ENCODE assay signal across 8 cellular contexts in genomic region chr1:25895365-25895990, GRCh38. TPM values are rescaled to one million over a fixed set of nuclear protein-coding genes. Genes with fewer than 3 reads are reported as not detected.
DNase-seq lines count a peak whose midpoint lies in the region; ATAC-seq, FAIRE-seq and TF ChIP-seq lines count a peak whose summit lies in the region.

No MANE protein-coding gene starts in this region.

- H2AFZ ChIP-seq in HepG2 (ENCODE audit: low read length) = no peak overlapping the region

- no peaks in the 10 kb centered on the region for H3K9me3 Mint-ChIP-seq in activated CD4-positive, alpha-beta T cell treated with anti-CD3 and anti-CD28 coated beads, Interleukin-2, amount 10 ng/mL, durations not matched to agents 7 days and 5 days

- peaks cover 32% of the 10 kb centered on the region for H3K36me3 Mint-ChIP-seq in activated CD4-positive, alpha-beta T cell treated with anti-CD3 and anti-CD28 coated beads, Interleukin-2, amount 10 ng/mL, durations not matched to agents 7 days and 5 days (ENCODE audit: low read depth)

- POLR2A ChIA-PET in activated CD4-positive, alpha-beta T cell treated with anti-CD3 and anti-CD28 coated beads, Interleukin-2, amount 10 ng/mL, durations not matched to agents 7 days and 5 days (lab: Charles Lee) = interaction anchor here (0.6 to 1.8 kb wide), 4 partner anchors 9 to 311 kb away, joined by 3 to 10 read pairs (median 5); partner anchors contain the start of gene PAFAH2
- POLR2A ChIA-PET in HepG2 (lab: Yijun Ruan, JAX) = interaction anchor here (0.5 to 2.1 kb wide), 6 partner anchors 9 to 102 kb away, joined by 3 to 25 read pairs (median 4); partner anchors contain the start of genes PAFAH2 and PAQR7

- TF ChIP-seq POLR2A in HepG2 (IDR thresholded peaks at IDR 0.05; ENCODE audit: insufficient read depth in 1 of 2, low read depth in 2 of 2, low read length in 2 of 2) = no peak

- in situ Hi-C loops in HepG2 (cut with HindIII; ENCODE audit: extremely low pct_ligation_motif_present, low pct_unique_long_range_greater_than_20kb) = loop anchor here (5.0 to 10.0 kb wide), 2 partner anchors 102 to 269 kb away; partner anchors contain the start of genes C1orf232, PAFAH2 and ZNF593

- peak overlapping the region in 4 of 11 experiments; percentile 20 to 75 (median 70); a peak in 6 of 22 replicates for H3K4me2 ChIP-seq in BLaER1 treated with 17β-estradiol and CSF1 and Interleukin-3, amounts not matched to agents 10 nM and 100 nM
- no peak overlapping the region for H3K4me2 ChIP-seq in HepG2 (ENCODE audit: low read depth, low read length)

- peaks cover 14 to 60% (median 35%) of the 10 kb centered on the region in 10 experiments; a peak in 19 of 20 replicates for H3K4me1 ChIP-seq in BLaER1 treated with 17β-estradiol and CSF1 and Interleukin-3, amounts not matched to agents 10 nM and 100 nM
- peaks cover 28% of the 10 kb centered on the region for H3K4me1 ChIP-seq in HepG2 (ENCODE audit: insufficient read depth, low read length)

- peak overlapping the region in 7 of 11 experiments; percentile 2 to 47 (median 37); a peak in 7 of 22 replicates for H3K9ac ChIP-seq in BLaER1 treated with 17β-estradiol and CSF1 and Interleukin-3, amounts not matched to agents 10 nM and 100 nM
- H3K9ac ChIP-seq in HepG2 (ENCODE audit: insufficient read depth, low read depth, low read length) = no peak overlapping the region

- no peaks in the 10 kb centered on the region for H3K9me3 ChIP-seq in BLaER1 treated with 17β-estradiol and CSF1 and Interleukin-3, amounts not matched to agents 10 nM and 100 nM (replicated peaks in 1 of 11)
- H3K9me3 ChIP-seq in HepG2 (ENCODE audit: low read length) = no peaks in the 10 kb centered on the region

- intact Hi-C loops in HepG2 (cut with micrococcal nuclease; ENCODE audit: unreplicated experiment) = loop anchor here (1.0 kb wide), 3 partner anchors 10 to 103 kb away; partner anchors contain the start of gene PAFAH2

- peaks cover 0 to 49% (median 31%) of the 10 kb centered on the region in 11 experiments; a peak in 15 of 22 replicates for H4K20me1 ChIP-seq in BLaER1 treated with 17β-estradiol and CSF1 and Interleukin-3, amounts not matched to agents 10 nM and 100 nM
- no peaks in the 10 kb centered on the region for H4K20me1 ChIP-seq in HepG2 (ENCODE audit: insufficient read depth, low read length)

- CTCF ChIA-PET in activated CD4-positive, alpha-beta T cell treated with anti-CD3 and anti-CD28 coated beads, Interleukin-2, amount 10 ng/mL, durations not matched to agents 7 days and 5 days (lab: Charles Lee) = interaction anchor here (0.5 to 9.8 kb wide), 39 partner anchors 10 to 508 kb away, joined by 3 to 154 read pairs (median 5); partner anchors contain the start of genes C1orf232, PAFAH2, PAQR7 and STMN1
- CTCF ChIA-PET in HepG2 (lab: Yijun Ruan, JAX; ENCODE audit: low intra/inter-chr PET ratio, low total read pairs) = interaction anchor here (0.7 to 2.2 kb wide), 6 partner anchors 36 to 141 kb away, joined by 3 to 40 read pairs (median 4); partner anchors contain the start of genes AUNIP and PAFAH2

- H3K27ac ChIP-seq in BLaER1 treated with 17β-estradiol and CSF1 and Interleukin-3, amounts not matched to agents 10 nM and 100 nM = peak overlapping the region in 8 of 11 experiments; percentile 1 to 54 (median 29); a peak in 7 of 22 replicates
- H3K27ac ChIP-seq in cingulate gyrus (ENCODE audit: low read depth, low read length) (peak overlapping the region; percentile 98), HepG2 (ENCODE audit: extremely low read length, insufficient read depth, low read length) (no peak overlapping the region)

- no peak for TF ChIP-seq EP300 in HepG2 (IDR thresholded peaks at IDR 0.05; ENCODE audit: low read depth in 2 of 2, low read length in 2 of 2)
- TF ChIP-seq EP300 in HepG2 (CRISPR knock-in tag; IDR thresholded peaks at IDR 0.05; ENCODE audit: borderline replicate concordance) = 0 out of 2 replicates have a peak, but pooled peaks have one; percentile 31

- TF ChIP-seq CTCF in HepG2 (CRISPR knock-in tag; IDR thresholded peaks at IDR 0.05) = peak; percentile 96

- peak overlapping the region; percentile 76 for H3K27ac Mint-ChIP-seq in activated CD4-positive, alpha-beta T cell treated with anti-CD3 and anti-CD28 coated beads, Interleukin-2, amount 10 ng/mL, durations not matched to agents 7 days and 5 days

- H3K36me3 ChIP-seq in BLaER1 treated with 17β-estradiol and CSF1 and Interleukin-3, amounts not matched to agents 10 nM and 100 nM = peaks cover 14 to 84% (median 69%) of the 10 kb centered on the region in 11 experiments
- H3K36me3 ChIP-seq in HepG2 (replicated peaks in 1 of 2; ENCODE audit: control insufficient read depth in 1 of 2, insufficient read depth in 2 of 2, low read length in 2 of 2) = peaks cover 0 to 24% of the 10 kb centered on the region in 2 experiments

- H3K79me2 ChIP-seq in HepG2 (ENCODE audit: insufficient read depth, low read length) = peaks cover 3% of the 10 kb centered on the region

- DNase-seq in HK-2 (ENCODE audit: unreplicated experiment) (peak; percentile 91), NCI-H774 (lab: John Stamatoyannopoulos, UW) (peak; percentile 34), HepG2 (ENCODE audit: low spot score) (peak; percentile 75)
- DNase-seq in activated CD4-positive, alpha-beta T cell treated with anti-CD3 and anti-CD28 coated beads, Interleukin-2, amount 10 ng/mL, durations not matched to agents 7 days and 5 days = peak; percentile 92
- DNase-seq in stimulated activated CD4-positive, alpha-beta T cell treated with anti-CD3 and anti-CD28 coated beads, Interleukin-4, amount 100 ng/mL, for 24 hours = peak; percentile 91

- H3K4me3 ChIP-seq in BLaER1 treated with 17β-estradiol and CSF1 and Interleukin-3, amounts not matched to agents 10 nM and 100 nM = no peak overlapping the region
- H3K4me3 ChIP-seq in HepG2 (replicated peaks in 1 of 3; ENCODE audit: insufficient read depth in 1 of 3, low read depth in 2 of 3, low read length in 3 of 3) = no peak overlapping the region

- H3K27me3 ChIP-seq in BLaER1 treated with 17β-estradiol and CSF1 and Interleukin-3, amounts not matched to agents 10 nM and 100 nM = no peaks in the 10 kb centered on the region
- H3K27me3 ChIP-seq in HepG2 (ENCODE audit: control insufficient read depth in 1 of 2, insufficient read depth in 2 of 2, low read length in 2 of 2) = no peaks in the 10 kb centered on the region

- 31% methylated on average over 6 of the region's 12 CpGs for WGBS in HepG2 (ENCODE audit: low lambda C conversion rate)

- peaks cover 26% of the 10 kb centered on the region for H3K4me1 Mint-ChIP-seq in activated CD4-positive, alpha-beta T cell treated with anti-CD3 and anti-CD28 coated beads, Interleukin-2, amount 10 ng/mL, durations not matched to agents 7 days and 5 days

- peak; percentile 93 for FAIRE-seq in HepG2 (lab: Jason Lieb, UNC)

- peak; percentile 98 for TF ChIP-seq RAD21 in HepG2 (CRISPR knock-in tag; IDR thresholded peaks at IDR 0.05)

- BruUV-seq in HepG2 (replicated peaks; lab: Mats Ljungman, UMichigan) = no TSS peak

- no peak overlapping the region for H3K4me3 Mint-ChIP-seq in activated CD4-positive, alpha-beta T cell treated with anti-CD3 and anti-CD28 coated beads, Interleukin-2, amount 10 ng/mL, durations not matched to agents 7 days and 5 days

- ATAC-seq in GM19395 (IDR thresholded peaks at IDR 0.05; ENCODE audit: unreplicated experiment) = peak; percentile 90
- ATAC-seq in HepG2 = peak; percentile 92

- no peaks in the 10 kb centered on the region for H3K27me3 Mint-ChIP-seq in activated CD4-positive, alpha-beta T cell treated with anti-CD3 and anti-CD28 coated beads, Interleukin-2, amount 10 ng/mL, durations not matched to agents 7 days and 5 days

RNA-seq across cellular contexts. Expression of gene STMN1, which starts 10.7 kb away (rescaled TPM):
- 1,000 to 10,000 TPM in 1 of 2 experiments, 100 to 1,000 TPM in 1; 800 to 1,022 TPM for total RNA-seq in activated CD4-positive, alpha-beta T cell treated with anti-CD3 and anti-CD28 coated beads, Interleukin-2, amount 10 ng/mL, durations not matched to agents 7 days and 5 days
- 409 and 618 TPM in 2 replicates for total RNA-seq in HepG2 (2016; rRNA removed; fragmentation: Illumina TruSeq; extraction: Trizol)
- total RNA-seq in HepG2 (2016; cell fraction: cytosol; rRNA removed; fragmentation: Illumina TruSeq; extraction: Trizol; ENCODE audit: low read depth) = 56.4 and 56.9 TPM in 2 replicates
- total RNA-seq in HepG2 (2016; cell fraction: insoluble cytoplasmic fraction; rRNA removed; fragmentation: Illumina TruSeq; extraction: Trizol) = 416 and 627 TPM in 2 replicates
- 77.5 and 91.5 TPM in 2 replicates for total RNA-seq in HepG2 (2016; cell fraction: membrane; rRNA removed; fragmentation: Illumina TruSeq; extraction: Trizol)
- 147 and 152 TPM in 2 replicates for total RNA-seq in HepG2 (2016; cell fraction: nucleus; rRNA removed; fragmentation: Illumina TruSeq; extraction: Trizol)
- 27.3 and 45.9 TPM in 2 replicates for polyA plus RNA-seq in HepG2 (2011; rRNA removed)
- polyA plus RNA-seq in HepG2 (2011; cell fraction: cytosol; rRNA removed) = 14.4 and 19.7 TPM in 2 replicates
- 19.5 and 20.7 TPM in 2 replicates for polyA plus RNA-seq in HepG2 (2011; cell fraction: nucleus; rRNA removed)
- polyA plus RNA-seq in HepG2 (2012) = 58.4 and 155 TPM in 2 replicates
- 80.3 and 82.5 TPM in 2 replicates for polyA plus RNA-seq in HepG2 (2016; cell fraction: cytosol; fragmentation: Illumina TruSeq; extraction: Trizol; ENCODE audit: low read depth)
- polyA plus RNA-seq in HepG2 (2016; cell fraction: insoluble cytoplasmic fraction; fragmentation: Illumina TruSeq; extraction: Trizol; ENCODE audit: low read depth) = 774 and 823 TPM in 2 replicates
- polyA plus RNA-seq in HepG2 (2016; cell fraction: membrane; fragmentation: Illumina TruSeq; extraction: Trizol; ENCODE audit: low read depth) = 86.8 and 89.3 TPM in 2 replicates
- 316 and 323 TPM in 2 replicates for polyA plus RNA-seq in HepG2 (2016; cell fraction: nucleus; fragmentation: Illumina TruSeq; extraction: Trizol; ENCODE audit: insufficient read depth, low read depth)
- 11.3 and 32.5 TPM in 2 replicates for polyA minus RNA-seq in HepG2 (2011; rRNA and poly(A)+ RNA removed; ENCODE audit: low replicate concordance)
- 18.3 and 20.7 TPM in 2 replicates for polyA minus RNA-seq in HepG2 (2011; cell fraction: cytosol; rRNA and poly(A)+ RNA removed)
- polyA minus RNA-seq in HepG2 (2011; cell fraction: nucleus; rRNA and poly(A)+ RNA removed) = 22.0 and 32.7 TPM in 2 replicates

RNA-seq across cellular contexts. Expression of gene PAQR7, which starts 20.0 kb away (rescaled TPM):
- under 1 TPM; 0.52 to 0.87 TPM for total RNA-seq in activated CD4-positive, alpha-beta T cell treated with anti-CD3 and anti-CD28 coated beads, Interleukin-2, amount 10 ng/mL, durations not matched to agents 7 days and 5 days
- 6.0 and 13.2 TPM in 2 replicates for total RNA-seq in HepG2 (2016; rRNA removed; fragmentation: Illumina TruSeq; extraction: Trizol)
- 4.1 and 4.7 TPM in 2 replicates for total RNA-seq in HepG2 (2016; cell fraction: cytosol; rRNA removed; fragmentation: Illumina TruSeq; extraction: Trizol; ENCODE audit: low read depth)
- total RNA-seq in HepG2 (2016; cell fraction: insoluble cytoplasmic fraction; rRNA removed; fragmentation: Illumina TruSeq; extraction: Trizol) = 6.2 and 13.0 TPM in 2 replicates
- 10.2 and 10.4 TPM in 2 replicates for total RNA-seq in HepG2 (2016; cell fraction: membrane; rRNA removed; fragmentation: Illumina TruSeq; extraction: Trizol)
- 8.2 and 9.4 TPM in 2 replicates for total RNA-seq in HepG2 (2016; cell fraction: nucleus; rRNA removed; fragmentation: Illumina TruSeq; extraction: Trizol)
- polyA plus RNA-seq in HepG2 (2011; rRNA removed) = 16.6 and 20.2 TPM in 2 replicates
- 19.1 and 22.5 TPM in 2 replicates for polyA plus RNA-seq in HepG2 (2011; cell fraction: cytosol; rRNA removed)
- polyA plus RNA-seq in HepG2 (2011; cell fraction: nucleus; rRNA removed) = 17.0 and 18.5 TPM in 2 replicates
- polyA plus RNA-seq in HepG2 (2012) = 13.9 and 14.2 TPM in 2 replicates
- polyA plus RNA-seq in HepG2 (2016; cell fraction: cytosol; fragmentation: Illumina TruSeq; extraction: Trizol; ENCODE audit: low read depth) = 2.4 TPM in 2 replicates
- polyA plus RNA-seq in HepG2 (2016; cell fraction: insoluble cytoplasmic fraction; fragmentation: Illumina TruSeq; extraction: Trizol; ENCODE audit: low read depth) = 4.5 and 5.3 TPM in 2 replicates
- 5.2 and 5.6 TPM in 2 replicates for polyA plus RNA-seq in HepG2 (2016; cell fraction: membrane; fragmentation: Illumina TruSeq; extraction: Trizol; ENCODE audit: low read depth)
- polyA plus RNA-seq in HepG2 (2016; cell fraction: nucleus; fragmentation: Illumina TruSeq; extraction: Trizol; ENCODE audit: insufficient read depth, low read depth) = 19.6 and 20.2 TPM in 2 replicates
- 21.8 and 127 TPM in 2 replicates for polyA minus RNA-seq in HepG2 (2011; rRNA and poly(A)+ RNA removed; ENCODE audit: low replicate concordance)
- 28.0 and 29.7 TPM in 2 replicates for polyA minus RNA-seq in HepG2 (2011; cell fraction: cytosol; rRNA and poly(A)+ RNA removed)
- 6.8 and 10.7 TPM in 2 replicates for polyA minus RNA-seq in HepG2 (2011; cell fraction: nucleus; rRNA and poly(A)+ RNA removed)

RNA-seq across cellular contexts. Expression of gene AUNIP, which starts 36.2 kb away (rescaled TPM):
- 1 to 10 TPM; 6.7 to 8.1 TPM for total RNA-seq in activated CD4-positive, alpha-beta T cell treated with anti-CD3 and anti-CD28 coated beads, Interleukin-2, amount 10 ng/mL, durations not matched to agents 7 days and 5 days
- 12.3 and 12.8 TPM in 2 replicates for total RNA-seq in HepG2 (2016; rRNA removed; fragmentation: Illumina TruSeq; extraction: Trizol)
- 5.7 TPM in 2 replicates for total RNA-seq in HepG2 (2016; cell fraction: cytosol; rRNA removed; fragmentation: Illumina TruSeq; extraction: Trizol; ENCODE audit: low read depth)
- total RNA-seq in HepG2 (2016; cell fraction: insoluble cytoplasmic fraction; rRNA removed; fragmentation: Illumina TruSeq; extraction: Trizol) = 12.6 and 14.1 TPM in 2 replicates
- total RNA-seq in HepG2 (2016; cell fraction: membrane; rRNA removed; fragmentation: Illumina TruSeq; extraction: Trizol) = 10.9 and 11.6 TPM in 2 replicates
- total RNA-seq in HepG2 (2016; cell fraction: nucleus; rRNA removed; fragmentation: Illumina TruSeq; extraction: Trizol) = 10.2 and 12.0 TPM in 2 replicates
- 2.4 and 3.8 TPM in 2 replicates for polyA plus RNA-seq in HepG2 (2011; rRNA removed)
- polyA plus RNA-seq in HepG2 (2011; cell fraction: cytosol; rRNA removed) = 2.0 and 2.5 TPM in 2 replicates
- polyA plus RNA-seq in HepG2 (2011; cell fraction: nucleus; rRNA removed) = 2.3 TPM in 2 replicates
- 1.4 and 2.3 TPM in 2 replicates for polyA plus RNA-seq in HepG2 (2012)
- polyA plus RNA-seq in HepG2 (2016; cell fraction: cytosol; fragmentation: Illumina TruSeq; extraction: Trizol; ENCODE audit: low read depth) = 2.5 and 3.0 TPM in 2 replicates
- 12.7 and 13.5 TPM in 2 replicates for polyA plus RNA-seq in HepG2 (2016; cell fraction: insoluble cytoplasmic fraction; fragmentation: Illumina TruSeq; extraction: Trizol; ENCODE audit: low read depth)
- polyA plus RNA-seq in HepG2 (2016; cell fraction: membrane; fragmentation: Illumina TruSeq; extraction: Trizol; ENCODE audit: low read depth) = 4.7 and 4.8 TPM in 2 replicates
- polyA plus RNA-seq in HepG2 (2016; cell fraction: nucleus; fragmentation: Illumina TruSeq; extraction: Trizol; ENCODE audit: insufficient read depth, low read depth) = 7.1 and 8.3 TPM in 2 replicates
- 4.6 and 20.8 TPM in 2 replicates for polyA minus RNA-seq in HepG2 (2011; rRNA and poly(A)+ RNA removed; ENCODE audit: low replicate concordance)
- 2.7 and 3.9 TPM in 2 replicates for polyA minus RNA-seq in HepG2 (2011; cell fraction: cytosol; rRNA and poly(A)+ RNA removed)
- 5.7 and 7.3 TPM in 2 replicates for polyA minus RNA-seq in HepG2 (2011; cell fraction: nucleus; rRNA and poly(A)+ RNA removed)

Comparison
In these comparisons a context has a peak if more than half of its experiments do, and no peak if none do; other contexts are left out.
1. DNase-seq: peak in every context shown above with its lines; median percentile 92 in activated CD4-positive, alpha-beta T cell treated with anti-CD3 and anti-CD28 coated beads, Interleukin-2, amount 10 ng/mL, durations not matched to agents 7 days and 5 days; 91 in HK-2; 91 in stimulated activated CD4-positive, alpha-beta T cell treated with anti-CD3 and anti-CD28 coated beads, Interleukin-4, amount 100 ng/mL, for 24 hours; 75 in HepG2; 34 in NCI-H774.